In the genomic region with DNA sequence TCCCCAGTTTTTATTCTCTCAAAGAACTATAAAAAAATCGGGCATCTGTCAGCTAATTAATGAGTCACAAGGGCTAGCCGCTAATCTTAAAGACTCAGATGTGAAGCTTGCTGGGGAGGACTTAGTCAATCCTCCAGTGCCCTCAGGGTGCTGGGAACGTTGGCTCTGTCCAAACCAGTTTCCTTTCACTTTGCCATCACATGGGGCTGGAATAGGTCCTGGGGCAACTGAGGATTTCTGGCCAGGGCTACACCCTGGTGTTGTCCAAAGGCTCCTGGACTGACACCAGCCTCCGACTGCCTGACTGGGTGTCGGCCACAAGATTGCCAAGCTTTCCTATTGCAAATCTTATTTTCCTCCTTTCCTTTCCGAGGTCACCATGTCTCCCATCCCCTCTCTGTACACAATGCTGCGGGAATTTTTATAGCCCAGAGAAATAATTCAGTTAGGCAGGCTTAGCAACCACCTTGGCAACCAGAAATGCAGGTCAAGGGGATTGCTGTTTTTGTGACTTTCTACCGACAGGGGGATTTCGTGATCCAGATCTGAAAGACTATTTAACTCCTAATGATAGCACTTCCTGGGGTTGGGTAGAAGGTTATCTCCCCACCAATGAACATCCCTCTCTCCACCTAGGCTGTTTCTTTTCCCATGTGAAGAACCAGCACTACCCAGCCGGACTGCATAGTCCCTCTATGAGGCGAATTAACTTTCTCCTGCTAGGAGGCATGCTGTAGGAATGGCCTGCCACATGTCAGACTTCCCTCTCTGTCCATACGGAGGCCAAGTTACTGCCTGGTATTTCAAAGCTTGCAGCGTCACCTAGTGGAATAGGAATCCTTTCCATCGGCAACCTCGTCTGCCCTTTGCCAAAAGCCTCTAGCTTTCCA, we compare ENCODE assay signal across 8 cellular contexts. TPM values are rescaled to one million over a fixed set of nuclear protein-coding genes. Genes with fewer than 3 reads are reported as not detected.
DNase-seq lines count a peak whose midpoint lies in the region; ATAC-seq and FAIRE-seq lines count a peak whose summit lies in the region.
"Had no signal": no experiment of that assay in that cellular context is flagged by ENCODE, and none has a peak within 500 bp of the region (broad histone marks: within the 10 kb centered on the region; RNA-seq: fewer than 3 reads in every experiment).

No MANE protein-coding gene starts in this region.

- DNase-seq in HTR-8/SVneo (ENCODE audit: insufficient read length, low spot score) = peak; percentile 18
- DNase-seq in iPS-NIHi7 (ENCODE audit: extremely low spot score) = peak; percentile 45
- DNase-seq in ureter (ENCODE audit: low spot score) = peak; percentile 49
- no peak for DNase-seq in left colon
- DNase-seq: activated T-cell treated with anti-CD3 and anti-CD28 coated beads, Interleukin-2, amount 50 U/mL, for 24 hours had no signal

- ATAC-seq in GM18519 (IDR thresholded peaks at IDR 0.05; ENCODE audit: low FRiP score, unreplicated experiment) = no peak
- no peak for ATAC-seq in left colon
- ATAC-seq in HG03139 (IDR thresholded peaks at IDR 0.05; ENCODE audit: unreplicated experiment) = no peak

- H3K27ac ChIP-seq in angular gyrus (ENCODE audit: low read depth, low read length) = peak overlapping the region; percentile 47

- no peak for FAIRE-seq in HTR-8/SVneo (lab: Jason Lieb, UNC)

- intact Hi-C loops in left colon (cut with DNase I, micrococcal nuclease) = no loop called here

RNA-seq across cellular contexts. Expression of a gene that starts 29.9 kb away (rescaled TPM):
- total RNA-seq in ureter = 16.5 TPM
- 10 to 100 TPM; 20.5 to 23.7 TPM for total RNA-seq in left colon

Comparison
In these comparisons a context has a peak if more than half of its experiments do, and no peak if none do; other contexts are left out.
1. DNase-seq: peak in HTR-8/SVneo (single experiment), iPS-NIHi7 (single experiment) and ureter (single experiment); none in left colon (0 of 2).